ENCODE assay signal across 9 cellular contexts in the genomic region with DNA sequence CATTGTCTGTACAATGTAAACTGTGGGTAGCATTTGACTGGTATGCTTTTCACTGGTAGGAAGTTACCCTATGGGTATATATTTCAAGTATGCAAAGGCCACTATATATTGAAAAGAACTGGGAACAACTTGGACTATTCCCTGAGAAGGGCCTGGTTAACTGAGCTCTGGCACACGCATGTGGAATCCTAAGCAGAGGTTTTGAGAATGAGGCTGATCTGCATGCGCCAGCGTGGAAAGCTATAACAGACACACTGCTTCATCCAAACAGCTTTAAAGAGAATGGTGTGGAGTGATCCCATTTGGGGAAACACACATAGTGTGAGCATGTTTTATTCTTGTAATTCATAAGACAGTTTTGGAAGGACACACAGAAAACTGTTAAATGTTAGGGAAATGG. TPM values are rescaled to one million over a fixed set of nuclear protein-coding genes. Genes with fewer than 3 reads are reported as not detected.
"Had no signal": no experiment of that assay in that cellular context is flagged by ENCODE, and none has a peak within 500 bp of the region (broad histone marks: within the 10 kb centered on the region; RNA-seq: fewer than 3 reads in every experiment).

No MANE protein-coding gene starts in this region.

- DNase-seq: H9, HCEC 1CT, IMR-90 had no signal

- H3K4me1 Mint-ChIP-seq: GM23338, H9 had no signal

- FAIRE-seq: H1, H54, HTR-8/SVneo, K562 had no signal

- H3K4me3 ChIP-seq: GM23338, K562 had no signal

- H3K9me3 Mint-ChIP-seq: GM23338, H9 had no signal

- H3K27ac Mint-ChIP-seq: GM23338, H9 had no signal

- H3K4me3 Mint-ChIP-seq: GM23338, H9 had no signal

- H3K4me2 ChIP-seq: GM23338 had no signal

- H2AFZ ChIP-seq: GM23338 had no signal

RNA-seq across cellular contexts. Expression of gene NSG2, which starts 8.4 kb away (rescaled TPM):
- total RNA-seq: GM23338, H9, HT-29, IMR-90, K562 had no signal
- polyA plus RNA-seq: IMR-90, K562 had no signal
